Comparison of ENCODE assay signal across 20 cellular contexts in genomic region chr12:109741286-109741969, GRCh38. TPM values are rescaled to one million over a fixed set of nuclear protein-coding genes. Genes with fewer than 3 reads are reported as not detected.
DNase-seq lines count a peak whose midpoint lies in the region; ATAC-seq and TF ChIP-seq lines count a peak whose summit lies in the region.
"Had no signal": no experiment of that assay in that cellular context is flagged by ENCODE, and none has a peak within 500 bp of the region (broad histone marks: within the 10 kb centered on the region; RNA-seq: fewer than 3 reads in every experiment).

No MANE protein-coding gene starts in this region.

- TF ChIP-seq POLR2A in heart left ventricle (IDR thresholded peaks at IDR 0.05) = no peak

- no peak overlapping the region for H3K4me3 ChIP-seq in right atrium auricular region
- no peak overlapping the region for H3K4me3 ChIP-seq in heart left ventricle
- no peak overlapping the region for H3K4me3 ChIP-seq in mucosa of descending colon
- H3K4me3 ChIP-seq in upper lobe of right lung = no peak overlapping the region
- H3K4me3 ChIP-seq in effector memory CD4-positive, alpha-beta T cell (ENCODE audit: insufficient read depth, low read depth, low read length, poor library complexity, severe bottlenecking) = no peak overlapping the region
- H3K4me3 ChIP-seq: GM12878, PC-9, tibial nerve had no signal

- intact Hi-C loops in Right ventricle myocardium inferior (cut with DNase I) = no loop called here
- intact Hi-C loops in heart left ventricle (cut with DNase I) = no loop called here
- intact Hi-C loops in mucosa of descending colon (cut with DNase I, micrococcal nuclease) = no loop called here
- intact Hi-C loops in upper lobe of right lung (cut with DNase I) = no loop called here

- H3K4me1 ChIP-seq in right atrium auricular region (peaks cover 0 to 32% of the 10 kb centered on the region in 2 donors), heart left ventricle (peaks cover 0 to 15% (median 0%) of the 10 kb centered on the region in 12 donors), mucosa of descending colon (ENCODE audit: low read depth) (no peaks in the 10 kb centered on the region), upper lobe of right lung (no peaks in the 10 kb centered on the region)
- H3K4me1 ChIP-seq in effector memory CD4-positive, alpha-beta T cell (ENCODE audit: control insufficient read depth, insufficient read depth, low read length, poor library complexity, severe bottlenecking) = no peaks in the 10 kb centered on the region

- H3K27me3 ChIP-seq in right atrium auricular region (no peaks in the 10 kb centered on the region), heart left ventricle (no peaks in the 10 kb centered on the region), upper lobe of right lung (no peaks in the 10 kb centered on the region)
- H3K27me3 ChIP-seq in effector memory CD4-positive, alpha-beta T cell (replicated peaks; ENCODE audit: control insufficient read depth, insufficient read depth, low read length, poor library complexity, severe bottlenecking) = no peaks in the 10 kb centered on the region

- DNase-seq in Right ventricle myocardium inferior (ENCODE audit: missing footprints) (peak; percentile 25), right atrium auricular region (ENCODE audit: low spot score) (no peak), heart left ventricle (peak in 3 of 5 donors; percentile 14 to 38 (median 18)), mucosa of descending colon (peak in 2 of 3 donors; percentile 13 to 15), upper lobe of right lung (peak; percentile 49), hippocampal formation (lab: John Stamatoyannopoulos, UW) (no peak)
- no peak for DNase-seq in effector memory CD4-positive, alpha-beta T cell
- DNase-seq: anterior cingulate cortex; CD4-positive, alpha-beta memory T cell; cerebellar nuclear complex; DMS153; NCI-H146; NCI-H82; PC-9; stimulated activated CD4-positive, alpha-beta T cell treated with anti-CD3 and anti-CD28 coated beads, Interleukin-15, amount 100 ng/mL, for 24 hours had no signal

- TF ChIP-seq CTCF in right atrium auricular region (IDR thresholded peaks at IDR 0.05) = no peak
- TF ChIP-seq CTCF in heart left ventricle (IDR thresholded peaks at IDR 0.05) = no peak
- TF ChIP-seq CTCF in mucosa of descending colon (IDR thresholded peaks at IDR 0.05) = no peak
- TF ChIP-seq CTCF in upper lobe of right lung (IDR thresholded peaks at IDR 0.05) = no peak

- H3K27ac ChIP-seq in right atrium auricular region = no peak overlapping the region
- H3K27ac ChIP-seq in heart left ventricle = no peak overlapping the region
- no peak overlapping the region for H3K27ac ChIP-seq in upper lobe of right lung
- no peak overlapping the region for H3K27ac ChIP-seq in effector memory CD4-positive, alpha-beta T cell (ENCODE audit: insufficient read depth, low read length, poor library complexity, severe bottlenecking)
- H3K27ac ChIP-seq: PC-9, tibial nerve had no signal

- no peak for ATAC-seq in Right ventricle myocardium inferior
- no peak for ATAC-seq in heart left ventricle
- ATAC-seq in mucosa of descending colon = no peak
- no peak for ATAC-seq in upper lobe of right lung
- no peak for ATAC-seq in GM18517 (IDR thresholded peaks at IDR 0.05; ENCODE audit: unreplicated experiment)
- ATAC-seq: activated T-helper 17 cell treated with anti-CD3 and anti-CD28 coated beads, Interleukin-2, amount 50 U/mL, for 72 hours; GM12878; natural killer cell treated with Interleukin-12 subunit alpha and Interleukin-12 subunit beta and Interleukin-15 and Interleukin-18, amount 100 ng/mL, for 72 hours had no signal

- H3K36me3 ChIP-seq in right atrium auricular region = no peaks in the 10 kb centered on the region
- H3K36me3 ChIP-seq in heart left ventricle = no peaks in the 10 kb centered on the region
- H3K36me3 ChIP-seq in mucosa of descending colon (ENCODE audit: low read depth) = no peaks in the 10 kb centered on the region
- no peaks in the 10 kb centered on the region for H3K36me3 ChIP-seq in upper lobe of right lung
- no peaks in the 10 kb centered on the region for H3K36me3 ChIP-seq in effector memory CD4-positive, alpha-beta T cell (ENCODE audit: control insufficient read depth, insufficient read depth, low read length)

- WGBS in heart left ventricle, 4 donors = 91 to 100% (median 92%) methylated on average over 2 to 4 of the region's 4 CpGs

- no peaks in the 10 kb centered on the region for H3K9me3 ChIP-seq in right atrium auricular region
- H3K9me3 ChIP-seq in heart left ventricle = no peaks in the 10 kb centered on the region
- H3K9me3 ChIP-seq in mucosa of descending colon = no peaks in the 10 kb centered on the region
- H3K9me3 ChIP-seq in upper lobe of right lung = no peaks in the 10 kb centered on the region
- no peaks in the 10 kb centered on the region for H3K9me3 ChIP-seq in effector memory CD4-positive, alpha-beta T cell (ENCODE audit: control insufficient read depth, low read length)
- H3K9me3 ChIP-seq: tibial nerve had no signal

RNA-seq across cellular contexts. Expression of gene FAM222A, which starts 27.8 kb away (rescaled TPM):
- 27.4 TPM for total RNA-seq in Right ventricle myocardium inferior
- total RNA-seq in right atrium auricular region = 10 to 100 TPM; 23.6 to 32.4 TPM
- total RNA-seq in heart left ventricle = 10 to 100 TPM in 6 of 9 donors, 1 to 10 TPM in 3; 3.5 to 45.8 (median 11.2) TPM
- polyA plus RNA-seq in heart left ventricle = 1 to 10 TPM; 4.1 to 9.4 TPM
- 1 to 10 TPM; 1.7 to 4.4 (median 3.5) TPM for total RNA-seq in mucosa of descending colon
- 6.2 TPM for total RNA-seq in upper lobe of right lung

Comparison
In these comparisons a context has a peak if more than half of its experiments do, and no peak if none do; other contexts are left out.
1. DNase-seq: peak in Right ventricle myocardium inferior (single experiment), heart left ventricle (3 of 5), mucosa of descending colon (2 of 3) and upper lobe of right lung (single experiment); none in right atrium auricular region (single experiment), effector memory CD4-positive, alpha-beta T cell (0 of 3) and hippocampal formation (0 of 2).